In genomic region chr13:46211521-46212351, GRCh38 we compare ENCODE assay signal across 8 cellular contexts. TPM values are rescaled to one million over a fixed set of nuclear protein-coding genes. Genes with fewer than 3 reads are reported as not detected.
DNase-seq lines count a peak whose midpoint lies in the region; ATAC-seq and TF ChIP-seq lines count a peak whose summit lies in the region.

Gene LRRC63, plus strand, starts transcription at chr13:46211928. Its CDS starts 1,107 bp downstream, at chr13:46213035.

- no peaks in the 10 kb centered on the region for H3K36me3 Mint-ChIP-seq in endothelial cell (ENCODE audit: low read depth, unreplicated experiment)

- no peak for TF ChIP-seq CTCF in AG10803 (conservative IDR thresholded peaks at IDR 0.05; ENCODE audit: low read length)
- no peak for TF ChIP-seq CTCF in endothelial cell (IDR thresholded peaks at IDR 0.05; ENCODE audit: unreplicated experiment)

- H3K4me3 Mint-ChIP-seq in endothelial cell (ENCODE audit: unreplicated experiment), result peak within 1 kb of the TSS; percentile 86

- DNase-seq in AG10803 (ENCODE audit: low read depth) (peak; percentile 44), NCI-H748 (lab: John Stamatoyannopoulos, UW; ENCODE audit: unreplicated experiment) (peak; percentile 92), endothelial cell (ENCODE audit: low spot score) (peak; percentile 67), midbrain (lab: John Stamatoyannopoulos, UW) (peak; percentile 82)
- peak; percentile 58 to 75 (median 70) for DNase-seq in activated CD8-positive, alpha-beta memory T cell treated with anti-CD3 and anti-CD28 coated beads for 48 hours (ENCODE audit: low read depth in 2 of 3, low spot score in 2 of 3)
- peak; percentile 61 to 77 for DNase-seq in stimulated activated CD8-positive, alpha-beta memory T cell treated with anti-CD3 and anti-CD28 coated beads, Interleukin-2, amount 100 ng/mL, for 1 hour (ENCODE audit: low read depth in 2 of 2)

- H3K9me3 Mint-ChIP-seq in endothelial cell (ENCODE audit: unreplicated experiment), result no peaks in the 10 kb centered on the region

- H3K4me3 ChIP-seq in AG10803 (ENCODE audit: low read length), result peak within 1 kb of the TSS; percentile 59

- ATAC-seq in GM18870 (IDR thresholded peaks at IDR 0.05; ENCODE audit: unreplicated experiment) (peak; percentile 52), HG03097 (IDR thresholded peaks at IDR 0.05; ENCODE audit: low FRiP score, unreplicated experiment) (peak; percentile 92)

- H3K27ac Mint-ChIP-seq in endothelial cell (ENCODE audit: unreplicated experiment), result no peak within 1 kb of the TSS

- H3K27me3 Mint-ChIP-seq in endothelial cell (ENCODE audit: unreplicated experiment), result peaks cover 5% of the 10 kb centered on the region

- H3K4me1 Mint-ChIP-seq in endothelial cell (ENCODE audit: unreplicated experiment), result peaks cover 4% of the 10 kb centered on the region

RNA-seq across cellular contexts. Expression of gene LRRC63, which starts in this region (rescaled TPM):
- not detected for total RNA-seq in endothelial cell (ENCODE audit: unreplicated experiment)

Comparison
In these comparisons a context has a peak if more than half of its experiments do, and no peak if none do; other contexts are left out.
1. Peak in every context shown above with its lines: DNase-seq, ATAC-seq and H3K4me3 ChIP-seq.
2. Peak in DNase-seq in endothelial cell; RNA of the gene not detected or under 1 TPM.